2 cellular contexts compared by ENCODE assay signal in genomic region chr15:65298731-65299130, GRCh38.
TF ChIP-seq lines count a peak whose summit lies in the region.

No MANE protein-coding gene starts in this region.

TF ChIP-seq in HepG2, 621 proteins besides CTCF, POLR2A, EP300 and RAD21:
- TF ChIP-seq ZNF629 (CRISPR knock-in tag; conservative IDR thresholded peaks at IDR 0.05) = 0 out of 2 replicates have a peak, but pooled peaks have one; percentile 13
- no peak for TF ChIP-seq KAT2B (IDR thresholded peaks at IDR 0.05; ENCODE audit: borderline replicate concordance, low read depth, low read length)
- no peak for TF ChIP-seq HHEX (CRISPR knock-in tag; IDR thresholded peaks at IDR 0.05)
- TF ChIP-seq ZNF354B (CRISPR knock-in tag; IDR thresholded peaks at IDR 0.05) = no peak

TF ChIP-seq in GM12891, 5 proteins besides CTCF, POLR2A, EP300 and RAD21:
- TF ChIP-seq TAF1 (IDR thresholded peaks at IDR 0.05; ENCODE audit: low read depth, low read length) (no peak), POU2F2 (IDR thresholded peaks at IDR 0.05; ENCODE audit: low read depth, low read length) (no peak), SPI1 (IDR thresholded peaks at IDR 0.05; ENCODE audit: low read depth, low read length) (no peak), PAX5 (IDR thresholded peaks at IDR 0.05; ENCODE audit: insufficient read depth, low read length, severe bottlenecking) (no peak), POLR2AphosphoS5 (IDR thresholded peaks at IDR 0.05; ENCODE audit: low read depth, low read length) (no peak)
TF ChIP-seq in GM12891: peak in this region for 0.
